Comparison of ENCODE assay signal across 13 cellular contexts in the genomic region with DNA sequence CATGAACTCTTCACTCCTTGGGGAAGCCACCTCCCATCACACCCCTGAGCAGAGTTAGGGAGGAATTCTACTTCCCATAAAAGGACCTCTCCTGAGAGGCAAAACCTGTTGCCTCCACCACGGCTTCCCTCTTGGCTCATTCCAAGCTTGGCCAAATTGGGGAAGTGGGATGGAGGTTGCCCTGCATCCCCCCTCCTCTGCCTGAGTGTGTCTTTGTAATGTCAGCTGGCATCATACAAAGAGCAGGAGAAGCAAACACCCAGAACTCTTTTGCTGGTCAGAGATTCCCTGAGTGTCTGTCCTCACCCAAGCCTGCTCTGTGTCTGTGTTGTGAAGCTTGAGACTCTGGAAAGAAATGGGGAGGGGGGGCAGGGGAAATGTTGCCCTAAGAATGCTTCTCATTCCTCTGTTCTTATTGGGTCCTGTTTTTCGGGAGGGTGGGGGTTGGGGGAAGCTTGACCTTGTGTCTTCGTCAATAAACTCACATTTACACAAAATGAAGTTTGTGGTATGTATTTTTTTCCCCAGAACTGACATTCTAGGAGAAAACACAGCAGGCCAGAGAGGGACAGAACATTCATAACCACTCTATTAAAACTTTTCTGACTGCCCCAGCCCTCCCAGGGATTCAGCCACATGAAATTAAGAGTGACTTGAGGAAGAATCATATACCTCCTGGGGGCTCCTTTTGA. TPM values are rescaled to one million over a fixed set of nuclear protein-coding genes. Genes with fewer than 3 reads are reported as not detected.
A peak's percentile ranks its signal among the peaks of the same experiment; 100 is the strongest.
DNase-seq lines count a peak whose midpoint lies in the region; ATAC-seq and TF ChIP-seq lines count a peak whose summit lies in the region.
"Had no signal": no experiment of that assay in that cellular context is flagged by ENCODE, and none has a peak within 500 bp of the region (broad histone marks: within the 10 kb centered on the region; RNA-seq: fewer than 3 reads in every experiment).

No MANE protein-coding gene starts in this region.

- H3K9me3 ChIP-seq in HUES48 (ENCODE audit: control insufficient read depth, insufficient read depth, low read length) (no peaks in the 10 kb centered on the region), hepatocyte (ENCODE audit: low read depth) (no peaks in the 10 kb centered on the region), smooth muscle cell (replicated peaks; ENCODE audit: low read depth) (no peaks in the 10 kb centered on the region)
- H3K9me3 ChIP-seq: adrenal gland, tibial artery had no signal

- H3K9ac ChIP-seq in HUES48 (ENCODE audit: low read depth, low read length): no peak overlapping the region
- no peak overlapping the region for H3K9ac ChIP-seq in smooth muscle cell (ENCODE audit: low read depth)

- H3K9me2 ChIP-seq in hepatocyte (replicated peaks; ENCODE audit: insufficient read depth): no peaks in the 10 kb centered on the region

- H3K4me1 ChIP-seq in HUES48 (ENCODE audit: control insufficient read depth, insufficient read depth, low read length) (peaks cover 34% of the 10 kb centered on the region), hepatocyte (ENCODE audit: insufficient read depth) (peaks cover 27% of the 10 kb centered on the region), smooth muscle cell (ENCODE audit: low read depth) (peaks cover 28% of the 10 kb centered on the region)

- H4K20me1 ChIP-seq in hepatocyte (ENCODE audit: insufficient read depth, poor library complexity, severe bottlenecking): no peaks in the 10 kb centered on the region
- H4K20me1 ChIP-seq in smooth muscle cell (ENCODE audit: low read depth): peaks cover 31% of the 10 kb centered on the region

- H3K27me3 ChIP-seq in HUES48 (ENCODE audit: control insufficient read depth, insufficient read depth, low read length) (peaks cover 4% of the 10 kb centered on the region), hepatocyte (no peaks in the 10 kb centered on the region), smooth muscle cell (ENCODE audit: low read depth) (no peaks in the 10 kb centered on the region)
- H3K27me3 ChIP-seq: adrenal gland, tibial artery had no signal

- H3K79me2 ChIP-seq in hepatocyte (no peaks in the 10 kb centered on the region), smooth muscle cell (ENCODE audit: low read depth) (no peaks in the 10 kb centered on the region)

- H3K36me3 ChIP-seq in HUES48 (ENCODE audit: control insufficient read depth, insufficient read depth, low read length) (peaks cover 37% of the 10 kb centered on the region), hepatocyte (replicated peaks; ENCODE audit: insufficient read depth, low read depth) (no peaks in the 10 kb centered on the region), smooth muscle cell (ENCODE audit: low read depth) (peaks cover 4% of the 10 kb centered on the region)

- H3K4me2 ChIP-seq in hepatocyte (peak overlapping the region; percentile 36), smooth muscle cell (peak overlapping the region; percentile 71)

- peak; percentile 80 for ATAC-seq in SK-N-SH treated with all-trans-retinoic acid at 6 μM for 48 hours
- ATAC-seq: CD8-positive, alpha-beta T cell had no signal

- WGBS in hepatocyte (ENCODE audit: low lambda C conversion rate, missing lambda C conversion rate): 59% methylated on average over 3 of the region's 3 CpGs
- 23% methylated on average over 3 of the region's 3 CpGs for WGBS in smooth muscle cell (ENCODE audit: low lambda C conversion rate)

- no peak overlapping the region for H2AFZ ChIP-seq in hepatocyte
- H2AFZ ChIP-seq in smooth muscle cell (ENCODE audit: low read depth): no peak overlapping the region

- peaks cover 29% of the 10 kb centered on the region for H3F3A ChIP-seq in smooth muscle cell (ENCODE audit: low read depth)

- no peak overlapping the region for H3K4me3 ChIP-seq in HUES48 (ENCODE audit: low read depth, low read length)
- no peak overlapping the region for H3K4me3 ChIP-seq in hepatocyte
- no peak overlapping the region for H3K4me3 ChIP-seq in smooth muscle cell
- H3K4me3 ChIP-seq: adrenal gland, tibial artery had no signal

- DNase-seq in hepatocyte (ENCODE audit: low spot score) (no peak), smooth muscle cell (lab: John Stamatoyannopoulos, UW; ENCODE audit: unreplicated experiment) (no peak), NCI-H82 (lab: John Stamatoyannopoulos, UW) (no peak), nucleus accumbens (lab: John Stamatoyannopoulos, UW) (no peak), AG08396 (ENCODE audit: low spot score) (no peak)
- DNase-seq: CD8-positive, alpha-beta T cell; effector CD8-positive, alpha-beta T cell; NCI-H446 had no signal

- H3K27ac ChIP-seq in HUES48 (ENCODE audit: low read depth, low read length) (peak overlapping the region; percentile 17), hepatocyte (peak overlapping the region; percentile 80), smooth muscle cell (ENCODE audit: low read depth) (peak overlapping the region; percentile 76)

- no peak for TF ChIP-seq CTCF in hepatocyte (IDR thresholded peaks at IDR 0.05; ENCODE audit: poor library complexity)
- TF ChIP-seq CTCF in smooth muscle cell (IDR thresholded peaks at IDR 0.05; ENCODE audit: borderline replicate concordance, insufficient read depth, poor library complexity, severe bottlenecking): no peak

TF ChIP-seq in SK-N-SH treated with all-trans-retinoic acid at 6 μM for 48 hours, 23 proteins besides CTCF, POLR2A, EP300 and RAD21:
- TF ChIP-seq ZNF70 (CRISPR knock-in tag; IDR thresholded peaks at IDR 0.05): no peak
- TF ChIP-seq SNAI2 (CRISPR knock-in tag; IDR thresholded peaks at IDR 0.05): no peak
- TF ChIP-seq POU6F1 (CRISPR knock-in tag; IDR thresholded peaks at IDR 0.05; ENCODE audit: borderline replicate concordance, low read depth): no peak
- TF ChIP-seq RARB (CRISPR knock-in tag; IDR thresholded peaks at IDR 0.05): no peak
- no peak for TF ChIP-seq TCF4 (CRISPR knock-in tag; IDR thresholded peaks at IDR 0.05; ENCODE audit: borderline replicate concordance)
- no peak for TF ChIP-seq ZFP30 (CRISPR knock-in tag; IDR thresholded peaks at IDR 0.05)
- TF ChIP-seq ZFP3 (CRISPR knock-in tag; IDR thresholded peaks at IDR 0.05): no peak

RNA-seq across cellular contexts. Expression of gene RASL10B, which starts 5.4 kb away (rescaled TPM):
- total RNA-seq in hepatocyte (7.4 and 7.6 TPM in 2 replicates), smooth muscle cell (6.8 and 8.2 TPM in 2 replicates)
- polyA plus RNA-seq in hepatocyte (7.1 and 8.4 TPM in 2 replicates), smooth muscle cell (11.0 and 18.6 TPM in 2 replicates)

RNA-seq across cellular contexts. Expression of gene GAS2L2, which starts 27.0 kb away (rescaled TPM):
- total RNA-seq in hepatocyte (not detected in 2 replicates), smooth muscle cell (not detected in 2 replicates)
- polyA plus RNA-seq in hepatocyte (not detected in 2 replicates), smooth muscle cell (not detected in 2 replicates)
- total RNA-seq: T-helper 1 cell treated with Interleukin-12 subunit alpha and Interleukin-12 subunit beta and Interleukin-4 antibody, amounts not matched to agents 30 ng/mL and 1 ng/mL, for 36 hours had no signal

RNA-seq across cellular contexts. Expression of gene C17orf50, which starts 34.6 kb away (rescaled TPM):
- total RNA-seq in hepatocyte (not detected in 2 replicates), smooth muscle cell (not detected in 2 replicates)
- polyA plus RNA-seq in hepatocyte (not detected in 2 replicates), smooth muscle cell (0.33 TPM in 1 of 2 replicates, not detected in the other)
- total RNA-seq: CD8-positive, alpha-beta T cell; T-helper 1 cell treated with Interleukin-12 subunit alpha and Interleukin-12 subunit beta and Interleukin-4 antibody, amounts not matched to agents 30 ng/mL and 1 ng/mL, for 36 hours had no signal

Comparison
In these comparisons a context has a peak if more than half of its experiments do, and no peak if none do; other contexts are left out.
1. H3K27ac ChIP-seq: peak in every context shown above with its lines; median percentile 80 in hepatocyte; 76 in smooth muscle cell; 17 in HUES48.